Comparison of ENCODE assay signal across 8 cellular contexts in the genomic region with DNA sequence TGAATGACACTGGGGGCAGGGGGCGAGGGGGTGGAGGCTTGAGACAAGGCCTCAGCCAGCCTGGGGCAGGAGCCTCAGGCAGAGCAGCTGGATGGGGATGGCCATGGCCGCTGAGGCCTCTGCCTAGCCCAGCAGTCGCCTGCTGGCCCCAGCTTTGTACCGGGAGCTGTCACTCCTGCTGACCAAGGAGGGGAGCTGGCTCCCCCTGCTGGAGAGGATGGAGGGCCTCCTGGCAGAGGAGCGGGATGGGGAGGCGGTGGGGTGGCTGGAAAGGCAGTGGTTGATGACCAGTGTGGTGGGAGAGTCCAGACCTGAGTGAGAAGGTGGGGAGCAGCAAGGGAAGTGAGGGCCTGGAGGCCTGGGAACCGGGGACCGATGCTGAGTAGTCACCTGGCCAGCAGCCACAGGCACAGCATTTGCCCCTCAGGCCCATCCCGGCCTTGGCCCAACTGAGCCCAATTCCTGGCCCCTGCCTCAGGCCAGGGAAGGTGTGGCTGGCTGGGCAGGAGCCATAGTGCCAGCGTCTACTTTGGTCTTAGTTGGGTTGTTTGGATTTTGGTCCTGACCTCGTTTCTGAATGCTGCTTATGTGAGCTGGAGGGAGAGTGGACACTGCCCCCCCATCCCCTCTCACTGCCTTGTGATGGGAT. TPM values are rescaled to one million over a fixed set of nuclear protein-coding genes. Genes with fewer than 3 reads are reported as not detected.
DNase-seq lines count a peak whose midpoint lies in the region; ATAC-seq and TF ChIP-seq lines count a peak whose summit lies in the region.

No MANE protein-coding gene starts in this region.

- CTCF ChIA-PET in Panc1 (lab: Charles Lee) = interaction anchor here (0.6 to 1.6 kb wide), 4 partner anchors 18 to 46 kb away, joined by 3 to 7 read pairs (median 4); no protein-coding TSS in a partner anchor

- H3K9me3 ChIP-seq in Panc1 (ENCODE audit: control insufficient read depth, insufficient read depth, low read depth, low read length) = no peaks in the 10 kb centered on the region

- ATAC-seq in Panc1 (peak; percentile 87), HG03521 (IDR thresholded peaks at IDR 0.05; ENCODE audit: unreplicated experiment) (no peak)

- peak; percentile 76 for TF ChIP-seq CTCF in GM12874 (IDR thresholded peaks at IDR 0.05; ENCODE audit: insufficient read depth, low read depth, low read length)
- peak; percentile 86 for TF ChIP-seq CTCF in Panc1 (IDR thresholded peaks at IDR 0.05)
- TF ChIP-seq CTCF in nephron progenitor cell (IDR thresholded peaks at IDR 0.05) = peak; percentile 68

- no peak overlapping the region for H3K4me3 ChIP-seq in Panc1 (ENCODE audit: low read depth in 2 of 2, low read length in 2 of 2)

- H3K27ac Mint-ChIP-seq in nephron progenitor cell = peak overlapping the region; percentile 54

- intact Hi-C loops in Panc1 (cut with micrococcal nuclease; ENCODE audit: unreplicated experiment) = no loop called here

- H3K4me1 ChIP-seq in Panc1 (ENCODE audit: control insufficient read depth, insufficient read depth, low read length) = no peaks in the 10 kb centered on the region

- POLR2A ChIA-PET in Panc1 (lab: Charles Lee) = no interaction called here

- H3K27ac ChIP-seq in Panc1 (ENCODE audit: low read length) (no peak overlapping the region), substantia nigra (ENCODE audit: low read depth, low read length, poor library complexity, severe bottlenecking) (peak overlapping the region; percentile 51)

- no peaks in the 10 kb centered on the region for H3K4me1 Mint-ChIP-seq in nephron progenitor cell

- DNase-seq in A172 (ENCODE audit: low spot score) = peak; percentile 45
- no peak for DNase-seq in Panc1 (ENCODE audit: low read depth, low spot score)
- DNase-seq in activated T-helper 1 cell treated with anti-CD3 and anti-CD28 coated beads, Interleukin-2, amount 50 U/mL, for 16 hours (ENCODE audit: low read depth in 1 of 2, low spot score in 1 of 2) = peak; percentile 40 to 41
- DNase-seq in fibroblast of peridontal ligament (ENCODE audit: extremely low read depth) = peak; percentile 70
- DNase-seq in nephron progenitor cell = peak; percentile 75
- DNase-seq in substantia nigra (lab: John Stamatoyannopoulos, UW) = peak in 43 of 49 donors; percentile 13 to 82 (median 61)

- peaks cover 4% of the 10 kb centered on the region for H3K36me3 Mint-ChIP-seq in nephron progenitor cell (ENCODE audit: low read depth)

- H3K27me3 Mint-ChIP-seq in nephron progenitor cell (ENCODE audit: low read depth, poor library complexity) = peaks cover 3% of the 10 kb centered on the region

- no TSS peak for BruUV-seq in Panc1 (replicated peaks; lab: Mats Ljungman, UMichigan)

- no peak overlapping the region for H3K4me3 Mint-ChIP-seq in nephron progenitor cell

- in situ Hi-C loops in Panc1 (cut with HindIII; ENCODE audit: low pct_unique_long_range_greater_than_20kb, low sequenced_read_pairs) = no loop called here

- no peaks in the 10 kb centered on the region for H3K27me3 ChIP-seq in Panc1 (ENCODE audit: control insufficient read depth, insufficient read depth, low read length)

- no peaks in the 10 kb centered on the region for H3K36me3 ChIP-seq in Panc1 (ENCODE audit: control insufficient read depth, insufficient read depth, low read length)

- no peaks in the 10 kb centered on the region for H3K9me3 Mint-ChIP-seq in nephron progenitor cell

RNA-seq across cellular contexts. Expression of a gene that starts 6.0 kb away (rescaled TPM):
- total RNA-seq in A172 (2014; rRNA removed; shearing (Covaris generic)) = 1.1 and 2.6 TPM in 2 replicates
- 10.6 TPM for total RNA-seq in Panc1 (2021; ENCODE audit: unreplicated experiment)
- polyA plus RNA-seq in Panc1 (2012; ENCODE audit: insufficient read length) = 41.0 TPM
